Comparison of ENCODE assay signal across 17 cellular contexts in the genomic region with DNA sequence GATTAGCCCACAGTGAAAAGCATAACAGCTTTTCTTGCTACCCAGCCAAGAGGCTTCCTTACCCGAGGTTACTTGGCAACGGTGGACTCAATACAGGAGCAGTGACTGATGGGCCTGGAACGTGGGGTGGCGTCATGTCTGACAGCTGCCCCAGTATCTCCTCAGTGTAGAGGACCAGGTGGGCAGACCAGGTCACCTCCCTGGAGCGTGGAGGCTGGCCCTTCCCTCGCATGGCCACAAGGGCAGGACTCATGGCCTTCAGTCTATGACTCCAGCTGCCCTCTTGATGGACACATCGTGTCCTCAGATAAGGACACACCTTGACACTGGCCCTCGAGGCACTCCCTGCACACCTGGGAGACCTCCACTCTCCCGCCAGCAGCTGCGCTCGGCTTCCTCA.
"Had no signal": no experiment of that assay in that cellular context is flagged by ENCODE, and none has a peak within 500 bp of the region (broad histone marks: within the 10 kb centered on the region; RNA-seq: fewer than 3 reads in every experiment).

No MANE protein-coding gene starts in this region.

- H3K4me3 ChIP-seq: gastrocnemius medialis, heart left ventricle, ovary, sigmoid colon, stomach, testis, upper lobe of right lung had no signal

- H3K36me3 ChIP-seq: gastrocnemius medialis, heart left ventricle, ovary, sigmoid colon, stomach, upper lobe of right lung had no signal

- H3K9me3 ChIP-seq: gastrocnemius medialis, heart left ventricle, ovary, sigmoid colon, stomach, testis, upper lobe of right lung had no signal

- H3K27ac ChIP-seq: gastrocnemius medialis, heart left ventricle, ovary, sigmoid colon, stomach, testis, upper lobe of right lung had no signal

- ATAC-seq: activated CD4-positive, CD25-positive, alpha-beta regulatory T cell treated with anti-CD3 and anti-CD28 coated beads, Interleukin-2, amount 50 U/mL, for 24 hours; activated naive CD8-positive, alpha-beta T cell treated with anti-CD3 and anti-CD28 coated beads, Interleukin-2, amount 50 U/mL, for 24 hours; activated T-helper 17 cell treated with anti-CD3 and anti-CD28 coated beads, Interleukin-2, amount 50 U/mL, for 72 hours; heart left ventricle had no signal

- DNase-seq: activated CD4-positive, alpha-beta T cell treated with anti-CD3 and anti-CD28 coated beads, Interleukin-2, amount 50 U/mL, for 1 hour; activated naive CD4-positive, alpha-beta T cell treated with Interleukin-2 at 50 U/mL for 16 hours; activated naive CD8-positive, alpha-beta T cell treated with anti-CD3 and anti-CD28 coated beads, Interleukin-2, amount 50 U/mL, for 24 hours; aorta; effector memory CD4-positive, alpha-beta T cell; heart left ventricle; immature natural killer cell; ovary; sigmoid colon; stimulated activated CD4-positive, alpha-beta T cell treated with anti-CD3 and anti-CD28 coated beads, Interleukin-1b, Interleukin-23, amount 100 ng/mL, for 48 hours; stomach; T1000; testis; upper lobe of right lung had no signal

- H3K4me1 ChIP-seq: gastrocnemius medialis, sigmoid colon, stomach, testis, upper lobe of right lung had no signal

- H3K27me3 ChIP-seq: gastrocnemius medialis, heart left ventricle, ovary, sigmoid colon, stomach, testis, upper lobe of right lung had no signal
